In the genomic region with DNA sequence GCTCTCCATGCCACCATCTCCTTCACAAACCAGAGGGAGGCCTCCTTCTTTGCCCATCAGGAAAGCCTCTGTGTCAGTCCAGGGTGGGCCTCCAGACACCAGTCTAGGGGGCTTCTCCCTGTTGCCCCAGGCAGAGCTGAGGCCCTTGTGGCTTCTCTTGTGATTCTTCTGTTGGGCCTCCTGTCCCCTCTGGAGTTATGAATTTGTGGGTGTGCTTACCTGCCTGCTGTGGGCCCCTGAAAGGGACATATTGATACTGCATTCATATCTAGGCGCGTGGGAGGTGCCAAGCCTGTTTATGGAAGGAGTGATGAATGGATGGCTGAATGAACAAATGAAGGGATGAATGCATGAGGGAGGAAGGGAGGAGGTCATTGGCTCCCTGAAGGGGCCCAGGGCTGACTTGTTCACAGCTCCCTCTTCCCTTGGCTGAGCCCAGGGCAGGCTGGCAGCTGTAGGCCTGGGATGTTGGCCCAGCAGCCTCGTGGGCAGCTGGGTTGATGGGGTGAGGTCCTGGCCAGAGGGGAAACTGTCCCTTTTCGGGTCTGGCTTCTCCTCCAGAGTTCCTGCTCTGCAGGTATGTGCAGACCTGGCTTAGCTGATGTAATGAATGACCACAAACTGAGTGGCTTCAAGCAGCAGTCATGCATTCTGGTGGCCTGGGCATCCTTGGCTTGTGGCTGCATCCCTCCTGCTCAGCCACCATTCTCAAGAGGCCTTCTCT, we compare ENCODE assay signal across 15 cellular contexts.
DNase-seq lines count a peak whose midpoint lies in the region; ATAC-seq and TF ChIP-seq lines count a peak whose summit lies in the region.
"Had no signal": no experiment of that assay in that cellular context is flagged by ENCODE, and none has a peak within 500 bp of the region (broad histone marks: within the 10 kb centered on the region; RNA-seq: fewer than 3 reads in every experiment).

No MANE protein-coding gene starts in this region.

- intact Hi-C loops in Right ventricle myocardium inferior (cut with DNase I), result loop anchor here (5.0 kb wide), 1 partner anchor 84 kb away; no protein-coding TSS in a partner anchor
- intact Hi-C loops in left ventricle myocardium inferior (cut with micrococcal nuclease), result no loop called here

- no peak overlapping the region for H3K27ac ChIP-seq in left ventricle myocardium inferior (replicated peaks)
- H3K27ac ChIP-seq in lung (ENCODE audit: low read depth in 1 of 2, low read length in 1 of 2), result no peak overlapping the region
- H3K27ac ChIP-seq: gastrocnemius medialis, tibial artery had no signal

- H3K36me3 ChIP-seq in left ventricle myocardium inferior (no peaks in the 10 kb centered on the region), lung (ENCODE audit: control insufficient read depth in 2 of 2, insufficient read depth in 2 of 2, low read length in 2 of 2) (no peaks in the 10 kb centered on the region)
- H3K36me3 ChIP-seq: gastrocnemius medialis, tibial artery had no signal

- TF ChIP-seq CTCF in left ventricle myocardium inferior (IDR thresholded peaks at IDR 0.05; ENCODE audit: borderline replicate concordance), result no peak
- no peak for TF ChIP-seq CTCF in lung (IDR thresholded peaks at IDR 0.05; ENCODE audit: control extremely low read depth, extremely low read depth)

- H3K9me3 ChIP-seq in left ventricle myocardium inferior (replicated peaks) (peaks cover 35% of the 10 kb centered on the region), lung (ENCODE audit: control insufficient read depth in 2 of 2, insufficient read depth in 1 of 2, low read length in 1 of 2) (peaks cover 0 to 27% of the 10 kb centered on the region in 2 donors)
- H3K9me3 ChIP-seq: gastrocnemius medialis had no signal

- H3K4me3 ChIP-seq in left ventricle myocardium inferior (no peak overlapping the region), lung (no peak overlapping the region)
- H3K4me3 ChIP-seq: gastrocnemius medialis, tibial artery had no signal

- 45 to 48% methylated on average over 4 of the region's 4 CpGs for WGBS in lung, 2 donors

- peak; percentile 60 for DNase-seq in Right ventricle myocardium inferior (ENCODE audit: missing footprints)
- DNase-seq in left ventricle myocardium inferior, result no peak
- peak; percentile 51 for DNase-seq in activated CD8-positive, alpha-beta memory T cell treated with anti-CD3 and anti-CD28 coated beads, Interleukin-2, amount 50 U/mL, for 48 hours
- peak; percentile 29 for DNase-seq in lung (ENCODE audit: low spot score)
- DNase-seq in iPS-NIHi7 (ENCODE audit: extremely low spot score), result no peak
- no peak for DNase-seq in NOMO-1 (lab: John Stamatoyannopoulos, UW; ENCODE audit: unreplicated experiment in 2 of 2)
- DNase-seq: amniotic stem cell, KG1, NCI-H1417 treated with DMSO at 0.1 percent for 48 hours, NCI-H2227 treated with DMSO at 0.1 percent for 48 hours, T-helper 2 cell had no signal

- peaks cover 50% of the 10 kb centered on the region for H3K27me3 ChIP-seq in left ventricle myocardium inferior (ENCODE audit: low read depth)
- no peaks in the 10 kb centered on the region for H3K27me3 ChIP-seq in lung (ENCODE audit: control insufficient read depth, insufficient read depth)
- H3K27me3 ChIP-seq: gastrocnemius medialis had no signal

- no peak for ATAC-seq in Right ventricle myocardium inferior
- ATAC-seq in lung (ENCODE audit: insufficient read depth, low FRiP score), result no peak
- ATAC-seq in GM21423 (IDR thresholded peaks at IDR 0.05; ENCODE audit: unreplicated experiment), result no peak
- no peak for ATAC-seq in HG02642 (IDR thresholded peaks at IDR 0.05; ENCODE audit: poor library complexity, unreplicated experiment)
- ATAC-seq: gastrocnemius medialis had no signal

- H3K4me1 ChIP-seq in left ventricle myocardium inferior (no peaks in the 10 kb centered on the region), lung (ENCODE audit: control insufficient read depth in 2 of 2, insufficient read depth in 2 of 2, low read length in 2 of 2) (no peaks in the 10 kb centered on the region)
- H3K4me1 ChIP-seq: gastrocnemius medialis, tibial artery had no signal

Comparison
In these comparisons a context has a peak if more than half of its experiments do, and no peak if none do; other contexts are left out.
1. DNase-seq: peak in Right ventricle myocardium inferior (single experiment), activated CD8-positive, alpha-beta memory T cell treated with anti-CD3 and anti-CD28 coated beads, Interleukin-2, amount 50 U/mL, for 48 hours (single experiment) and lung (single experiment); none in left ventricle myocardium inferior (single experiment), iPS-NIHi7 (single experiment) and NOMO-1 (0 of 2).